Comparison of ENCODE assay signal across 2 cellular contexts in the genomic region with DNA sequence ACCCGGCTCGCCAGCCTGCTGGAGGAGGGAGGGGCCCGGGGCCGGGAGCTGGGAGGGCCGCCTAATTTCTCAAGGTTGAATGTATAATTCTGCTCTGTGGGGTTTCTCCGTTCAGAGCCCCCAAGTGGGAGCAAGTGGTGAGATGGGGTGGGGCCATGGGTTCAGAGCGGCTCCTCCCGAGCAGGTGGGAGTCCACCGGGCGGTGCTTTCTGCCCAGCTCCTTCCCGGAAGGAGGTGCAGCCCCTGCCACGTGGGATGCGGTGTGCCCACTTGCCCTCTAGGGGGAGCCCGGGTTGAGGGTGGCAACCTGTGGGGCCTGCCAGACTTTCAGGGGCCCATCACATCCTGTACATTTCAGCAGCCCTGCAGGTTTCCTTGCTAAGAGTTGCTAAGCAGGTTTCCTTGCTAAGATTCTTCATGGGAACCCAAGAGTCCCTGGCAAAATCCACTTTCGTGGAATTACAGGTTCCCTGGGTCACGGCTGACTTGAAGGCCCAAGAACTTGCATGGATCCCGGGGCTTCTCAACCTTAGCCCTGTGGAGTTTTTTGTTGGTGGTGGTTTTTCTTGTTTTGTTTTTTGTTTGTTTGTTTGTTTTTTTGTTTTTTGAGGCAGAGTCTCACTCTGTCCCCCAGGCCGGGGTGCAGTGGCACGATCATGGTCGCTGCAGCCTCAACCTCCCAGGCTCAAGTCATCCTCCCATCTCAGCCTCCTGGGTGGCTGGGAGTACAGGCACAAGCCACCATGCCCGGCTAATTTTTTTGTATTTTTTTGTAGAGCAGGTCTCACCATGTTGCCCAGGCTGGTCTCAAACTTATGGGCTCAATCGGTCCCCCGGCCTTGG.
A peak's percentile ranks its signal among the peaks of the same experiment; 100 is the strongest.
TF ChIP-seq lines count a peak whose summit lies in the region.

No MANE protein-coding gene starts in this region.

TF ChIP-seq in K562, 482 proteins besides CTCF, POLR2A, EP300 and RAD21 (continued from another document and continues in another):
- TF ChIP-seq, protein P1, sequence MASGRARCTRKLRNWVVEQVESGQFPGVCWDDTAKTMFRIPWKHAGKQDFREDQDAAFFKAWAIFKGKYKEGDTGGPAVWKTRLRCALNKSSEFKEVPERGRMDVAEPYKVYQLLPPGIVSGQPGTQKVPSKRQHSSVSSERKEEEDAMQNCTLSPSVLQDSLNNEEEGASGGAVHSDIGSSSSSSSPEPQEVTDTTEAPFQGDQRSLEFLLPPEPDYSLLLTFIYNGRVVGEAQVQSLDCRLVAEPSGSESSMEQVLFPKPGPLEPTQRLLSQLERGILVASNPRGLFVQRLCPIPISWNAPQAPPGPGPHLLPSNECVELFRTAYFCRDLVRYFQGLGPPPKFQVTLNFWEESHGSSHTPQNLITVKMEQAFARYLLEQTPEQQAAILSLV (tag; IDR thresholded peaks at IDR 0.05), result no peak
- TF ChIP-seq MTF1 (CRISPR knock-in tag; IDR thresholded peaks at IDR 0.05; ENCODE audit: borderline replicate concordance) (no peak), ZNF766 (CRISPR knock-in tag; conservative IDR thresholded peaks at IDR 0.05) (no peak), KLF16 (IDR thresholded peaks at IDR 0.05) (peak; percentile 35; the same call in 1 of the 2 replicates), PTBP1 (IDR thresholded peaks at IDR 0.05; ENCODE audit: low read depth, low read length) (no peak), MTA3 (IDR thresholded peaks at IDR 0.05; ENCODE audit: borderline replicate concordance) (peak; percentile 82; the same call in 1 of the 2 replicates), JUN (IDR thresholded peaks at IDR 0.05; ENCODE audit: borderline replicate concordance, low read depth, low read length) (0 out of 2 replicates have a peak, but pooled peaks have one; percentile 54), JUN (CRISPR knock-in tag; IDR thresholded peaks at IDR 0.05; ENCODE audit: borderline replicate concordance) (no peak), SLC30A9 (CRISPR knock-in tag; IDR thresholded peaks at IDR 0.05) (no peak), ZNF764 (CRISPR knock-in tag; IDR thresholded peaks at IDR 0.05; ENCODE audit: low read depth) (no peak), PRPF4 (IDR thresholded peaks at IDR 0.05; ENCODE audit: insufficient read depth, low read depth, low read length, poor library complexity, severe bottlenecking) (no peak)
- TF ChIP-seq, protein P2, sequence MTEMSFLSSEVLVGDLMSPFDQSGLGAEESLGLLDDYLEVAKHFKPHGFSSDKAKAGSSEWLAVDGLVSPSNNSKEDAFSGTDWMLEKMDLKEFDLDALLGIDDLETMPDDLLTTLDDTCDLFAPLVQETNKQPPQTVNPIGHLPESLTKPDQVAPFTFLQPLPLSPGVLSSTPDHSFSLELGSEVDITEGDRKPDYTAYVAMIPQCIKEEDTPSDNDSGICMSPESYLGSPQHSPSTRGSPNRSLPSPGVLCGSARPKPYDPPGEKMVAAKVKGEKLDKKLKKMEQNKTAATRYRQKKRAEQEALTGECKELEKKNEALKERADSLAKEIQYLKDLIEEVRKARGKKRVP (CRISPR knock-in tag; IDR thresholded peaks at IDR 0.05), result 0 out of 2 replicates have a peak, but pooled peaks have one; percentile 40
- TF ChIP-seq, protein P3, sequence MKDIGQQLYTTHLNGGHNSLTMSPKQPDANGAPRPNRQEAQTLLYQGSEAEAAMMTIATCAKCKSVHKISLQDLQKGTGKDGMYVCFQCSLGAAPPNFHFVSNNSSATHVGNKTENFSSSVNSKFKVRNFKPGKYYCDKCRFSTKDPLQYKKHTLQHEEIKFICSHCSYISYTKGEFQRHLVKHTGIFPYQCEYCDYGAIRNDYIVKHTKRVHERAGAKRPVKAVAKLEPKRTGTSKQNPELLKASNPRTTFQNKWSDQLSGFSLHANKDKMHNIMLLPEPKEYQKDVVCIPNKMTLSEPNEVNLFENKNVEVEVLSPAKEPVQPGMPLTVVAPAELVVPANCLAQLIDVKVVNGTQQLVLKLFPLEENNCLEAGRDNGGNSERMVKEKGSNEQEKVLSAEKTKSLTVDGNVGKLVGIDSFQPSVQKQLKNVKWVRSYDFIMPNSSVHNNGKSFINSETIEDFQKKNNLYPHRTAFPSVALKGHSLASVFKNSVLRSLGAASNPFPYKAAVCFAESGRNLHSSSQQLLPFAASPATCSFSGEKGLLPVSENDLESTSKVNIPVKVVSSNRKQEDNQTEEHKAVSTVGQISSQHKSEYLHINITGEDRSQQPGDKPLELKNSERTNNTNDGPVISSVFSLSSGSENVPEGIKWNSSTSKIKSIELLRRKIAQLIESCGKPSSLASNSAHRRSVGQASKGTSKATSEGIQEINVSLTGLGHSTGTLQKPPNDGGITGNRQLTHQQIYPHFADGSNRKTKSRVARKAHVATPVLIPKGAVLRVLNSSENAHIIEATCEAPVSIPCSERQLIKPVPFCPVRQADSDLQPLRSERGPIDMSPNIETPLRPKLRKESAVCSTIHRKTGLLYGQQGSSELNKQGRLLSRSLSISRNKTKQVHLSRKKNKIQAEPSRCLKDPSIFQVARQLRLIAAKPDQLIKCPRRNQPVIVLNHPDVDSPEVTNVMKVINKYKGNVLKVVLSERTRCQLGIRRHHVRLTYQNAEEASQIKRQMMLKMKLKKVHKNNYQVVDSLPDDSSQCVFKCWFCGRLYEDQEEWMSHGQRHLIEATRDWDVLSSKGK (CRISPR knock-in tag; IDR thresholded peaks at IDR 0.05), result no peak
- TF ChIP-seq, protein P4, sequence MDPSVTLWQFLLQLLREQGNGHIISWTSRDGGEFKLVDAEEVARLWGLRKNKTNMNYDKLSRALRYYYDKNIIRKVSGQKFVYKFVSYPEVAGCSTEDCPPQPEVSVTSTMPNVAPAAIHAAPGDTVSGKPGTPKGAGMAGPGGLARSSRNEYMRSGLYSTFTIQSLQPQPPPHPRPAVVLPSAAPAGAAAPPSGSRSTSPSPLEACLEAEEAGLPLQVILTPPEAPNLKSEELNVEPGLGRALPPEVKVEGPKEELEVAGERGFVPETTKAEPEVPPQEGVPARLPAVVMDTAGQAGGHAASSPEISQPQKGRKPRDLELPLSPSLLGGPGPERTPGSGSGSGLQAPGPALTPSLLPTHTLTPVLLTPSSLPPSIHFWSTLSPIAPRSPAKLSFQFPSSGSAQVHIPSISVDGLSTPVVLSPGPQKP (CRISPR knock-in tag; IDR thresholded peaks at IDR 0.05), result no peak

TF ChIP-seq in HepG2, 621 proteins besides CTCF, POLR2A, EP300 and RAD21 (continued from another document and continues in another):
- TF ChIP-seq ZNF652 (CRISPR knock-in tag; IDR thresholded peaks at IDR 0.05; ENCODE audit: borderline replicate concordance, low read depth), result no peak
- no peak for TF ChIP-seq NFIB (CRISPR knock-in tag; IDR thresholded peaks at IDR 0.05; ENCODE audit: borderline replicate concordance)
- TF ChIP-seq KLF12 (CRISPR knock-in tag; IDR thresholded peaks at IDR 0.05; ENCODE audit: borderline replicate concordance), result no peak
- TF ChIP-seq, protein P5, sequence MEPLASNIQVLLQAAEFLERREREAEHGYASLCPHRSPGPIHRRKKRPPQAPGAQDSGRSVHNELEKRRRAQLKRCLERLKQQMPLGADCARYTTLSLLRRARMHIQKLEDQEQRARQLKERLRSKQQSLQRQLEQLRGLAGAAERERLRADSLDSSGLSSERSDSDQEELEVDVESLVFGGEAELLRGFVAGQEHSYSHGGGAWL (CRISPR knock-in tag; IDR thresholded peaks at IDR 0.05), result peak; percentile 49
- TF ChIP-seq, protein P6, sequence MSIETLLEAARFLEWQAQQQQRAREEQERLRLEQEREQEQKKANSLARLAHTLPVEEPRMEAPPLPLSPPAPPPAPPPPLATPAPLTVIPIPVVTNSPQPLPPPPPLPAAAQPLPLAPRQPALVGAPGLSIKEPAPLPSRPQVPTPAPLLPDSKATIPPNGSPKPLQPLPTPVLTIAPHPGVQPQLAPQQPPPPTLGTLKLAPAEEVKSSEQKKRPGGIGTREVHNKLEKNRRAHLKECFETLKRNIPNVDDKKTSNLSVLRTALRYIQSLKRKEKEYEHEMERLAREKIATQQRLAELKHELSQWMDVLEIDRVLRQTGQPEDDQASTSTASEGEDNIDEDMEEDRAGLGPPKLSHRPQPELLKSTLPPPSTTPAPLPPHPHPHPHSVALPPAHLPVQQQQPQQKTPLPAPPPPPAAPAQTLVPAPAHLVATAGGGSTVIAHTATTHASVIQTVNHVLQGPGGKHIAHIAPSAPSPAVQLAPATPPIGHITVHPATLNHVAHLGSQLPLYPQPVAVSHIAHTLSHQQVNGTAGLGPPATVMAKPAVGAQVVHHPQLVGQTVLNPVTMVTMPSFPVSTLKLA (IDR thresholded peaks at IDR 0.05), result 0 out of 2 replicates have a peak, but pooled peaks have one; percentile 24
- peak; percentile 81 for TF ChIP-seq ARNTL (CRISPR knock-in tag; IDR thresholded peaks at IDR 0.05)
- TF ChIP-seq, protein P7, sequence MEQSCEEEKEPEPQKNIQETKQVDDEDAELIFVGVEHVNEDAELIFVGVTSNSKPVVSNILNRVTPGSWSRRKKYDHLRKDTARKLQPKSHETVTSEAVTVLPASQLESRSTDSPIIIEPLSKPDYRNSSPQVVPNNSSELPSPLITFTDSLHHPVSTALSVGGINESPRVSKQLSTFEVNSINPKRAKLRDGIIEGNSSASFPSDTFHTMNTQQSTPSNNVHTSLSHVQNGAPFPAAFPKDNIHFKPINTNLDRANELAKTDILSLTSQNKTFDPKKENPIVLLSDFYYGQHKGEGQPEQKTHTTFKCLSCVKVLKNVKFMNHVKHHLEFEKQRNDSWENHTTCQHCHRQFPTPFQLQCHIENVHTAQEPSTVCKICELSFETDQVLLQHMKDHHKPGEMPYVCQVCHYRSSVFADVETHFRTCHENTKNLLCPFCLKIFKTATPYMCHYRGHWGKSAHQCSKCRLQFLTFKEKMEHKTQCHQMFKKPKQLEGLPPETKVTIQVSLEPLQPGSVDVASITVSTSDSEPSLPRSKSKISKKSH (CRISPR knock-in tag; IDR thresholded peaks at IDR 0.05; ENCODE audit: borderline replicate concordance), result peak; percentile 67; the same call in 1 of the 2 replicates
- no peak for TF ChIP-seq TAF15 (IDR thresholded peaks at IDR 0.05; ENCODE audit: low read depth, low read length, poor library complexity, severe bottlenecking)
- TF ChIP-seq ZNF546 (CRISPR knock-in tag; conservative IDR thresholded peaks at IDR 0.05), result no peak
- no peak for TF ChIP-seq ZKSCAN5 (CRISPR knock-in tag; IDR thresholded peaks at IDR 0.05)
- TF ChIP-seq RELA (CRISPR knock-in tag; IDR thresholded peaks at IDR 0.05), result peak; percentile 77; the same call in 1 of the 2 replicates
- no peak for TF ChIP-seq JDP2 (CRISPR knock-in tag; IDR thresholded peaks at IDR 0.05; ENCODE audit: borderline replicate concordance)
- TF ChIP-seq DR1 (CRISPR knock-in tag; IDR thresholded peaks at IDR 0.05), result no peak
- TF ChIP-seq FIP1L1 (IDR thresholded peaks at IDR 0.05; ENCODE audit: borderline replicate concordance, insufficient read depth, low read depth, low read length), result no peak
- peak; percentile 87 for TF ChIP-seq ELF3 (CRISPR knock-in tag; IDR thresholded peaks at IDR 0.05)
- TF ChIP-seq, protein P8, sequence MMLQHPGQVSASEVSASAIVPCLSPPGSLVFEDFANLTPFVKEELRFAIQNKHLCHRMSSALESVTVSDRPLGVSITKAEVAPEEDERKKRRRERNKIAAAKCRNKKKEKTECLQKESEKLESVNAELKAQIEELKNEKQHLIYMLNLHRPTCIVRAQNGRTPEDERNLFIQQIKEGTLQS (CRISPR knock-in tag; IDR thresholded peaks at IDR 0.05), result no peak
- TF ChIP-seq PPARG (CRISPR knock-in tag; conservative IDR thresholded peaks at IDR 0.05), result no peak
- TF ChIP-seq, protein P9, sequence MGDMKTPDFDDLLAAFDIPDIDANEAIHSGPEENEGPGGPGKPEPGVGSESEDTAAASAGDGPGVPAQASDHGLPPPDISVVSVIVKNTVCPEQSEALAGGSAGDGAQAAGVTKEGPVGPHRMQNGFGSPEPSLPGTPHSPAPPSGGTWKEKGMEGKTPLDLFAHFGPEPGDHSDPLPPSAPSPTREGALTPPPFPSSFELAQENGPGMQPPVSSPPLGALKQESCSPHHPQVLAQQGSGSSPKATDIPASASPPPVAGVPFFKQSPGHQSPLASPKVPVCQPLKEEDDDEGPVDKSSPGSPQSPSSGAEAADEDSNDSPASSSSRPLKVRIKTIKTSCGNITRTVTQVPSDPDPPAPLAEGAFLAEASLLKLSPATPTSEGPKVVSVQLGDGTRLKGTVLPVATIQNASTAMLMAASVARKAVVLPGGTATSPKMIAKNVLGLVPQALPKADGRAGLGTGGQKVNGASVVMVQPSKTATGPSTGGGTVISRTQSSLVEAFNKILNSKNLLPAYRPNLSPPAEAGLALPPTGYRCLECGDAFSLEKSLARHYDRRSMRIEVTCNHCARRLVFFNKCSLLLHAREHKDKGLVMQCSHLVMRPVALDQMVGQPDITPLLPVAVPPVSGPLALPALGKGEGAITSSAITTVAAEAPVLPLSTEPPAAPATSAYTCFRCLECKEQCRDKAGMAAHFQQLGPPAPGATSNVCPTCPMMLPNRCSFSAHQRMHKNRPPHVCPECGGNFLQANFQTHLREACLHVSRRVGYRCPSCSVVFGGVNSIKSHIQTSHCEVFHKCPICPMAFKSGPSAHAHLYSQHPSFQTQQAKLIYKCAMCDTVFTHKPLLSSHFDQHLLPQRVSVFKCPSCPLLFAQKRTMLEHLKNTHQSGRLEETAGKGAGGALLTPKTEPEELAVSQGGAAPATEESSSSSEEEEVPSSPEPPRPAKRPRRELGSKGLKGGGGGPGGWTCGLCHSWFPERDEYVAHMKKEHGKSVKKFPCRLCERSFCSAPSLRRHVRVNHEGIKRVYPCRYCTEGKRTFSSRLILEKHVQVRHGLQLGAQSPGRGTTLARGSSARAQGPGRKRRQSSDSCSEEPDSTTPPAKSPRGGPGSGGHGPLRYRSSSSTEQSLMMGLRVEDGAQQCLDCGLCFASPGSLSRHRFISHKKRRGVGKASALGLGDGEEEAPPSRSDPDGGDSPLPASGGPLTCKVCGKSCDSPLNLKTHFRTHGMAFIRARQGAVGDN (CRISPR knock-in tag; IDR thresholded peaks at IDR 0.05), result peak; percentile 74
- 0 out of 2 replicates have a peak, but pooled peaks have one; percentile 22 for TF ChIP-seq BHLHE40 (IDR thresholded peaks at IDR 0.05; ENCODE audit: low read length)
- TF ChIP-seq MYNN (CRISPR knock-in tag; IDR thresholded peaks at IDR 0.05; ENCODE audit: low read depth), result no peak
- TF ChIP-seq TMF1 (CRISPR knock-in tag; IDR thresholded peaks at IDR 0.05; ENCODE audit: low read depth), result no peak
- no peak for TF ChIP-seq MEF2D (CRISPR knock-in tag; IDR thresholded peaks at IDR 0.05)
- TF ChIP-seq, protein P10, sequence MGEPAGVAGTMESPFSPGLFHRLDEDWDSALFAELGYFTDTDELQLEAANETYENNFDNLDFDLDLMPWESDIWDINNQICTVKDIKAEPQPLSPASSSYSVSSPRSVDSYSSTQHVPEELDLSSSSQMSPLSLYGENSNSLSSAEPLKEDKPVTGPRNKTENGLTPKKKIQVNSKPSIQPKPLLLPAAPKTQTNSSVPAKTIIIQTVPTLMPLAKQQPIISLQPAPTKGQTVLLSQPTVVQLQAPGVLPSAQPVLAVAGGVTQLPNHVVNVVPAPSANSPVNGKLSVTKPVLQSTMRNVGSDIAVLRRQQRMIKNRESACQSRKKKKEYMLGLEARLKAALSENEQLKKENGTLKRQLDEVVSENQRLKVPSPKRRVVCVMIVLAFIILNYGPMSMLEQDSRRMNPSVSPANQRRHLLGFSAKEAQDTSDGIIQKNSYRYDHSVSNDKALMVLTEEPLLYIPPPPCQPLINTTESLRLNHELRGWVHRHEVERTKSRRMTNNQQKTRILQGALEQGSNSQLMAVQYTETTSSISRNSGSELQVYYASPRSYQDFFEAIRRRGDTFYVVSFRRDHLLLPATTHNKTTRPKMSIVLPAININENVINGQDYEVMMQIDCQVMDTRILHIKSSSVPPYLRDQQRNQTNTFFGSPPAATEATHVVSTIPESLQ (CRISPR knock-in tag; conservative IDR thresholded peaks at IDR 0.05), result no peak
- peak; percentile 54; the same call in 1 of the 2 replicates for TF ChIP-seq ERF (CRISPR knock-in tag; IDR thresholded peaks at IDR 0.05)
